12 cellular contexts compared by ENCODE assay signal in genomic region chr3:142210144-142210543, GRCh38. TPM values are rescaled to one million over a fixed set of nuclear protein-coding genes. Genes with fewer than 3 reads are reported as not detected.
DNase-seq lines count a peak whose midpoint lies in the region; ATAC-seq, FAIRE-seq and TF ChIP-seq lines count a peak whose summit lies in the region.
"Had no signal": no experiment of that assay in that cellular context is flagged by ENCODE, and none has a peak within 500 bp of the region (broad histone marks: within the 10 kb centered on the region; RNA-seq: fewer than 3 reads in every experiment).

No MANE protein-coding gene starts in this region.

- DNase-seq in GM03348 (ENCODE audit: low spot score): peak; percentile 15
- no peak for DNase-seq in left cardiac atrium
- peak; percentile 34 for DNase-seq in retina
- DNase-seq in NCI-H510A treated with DMSO at 0.1 percent for 48 hours (lab: John Stamatoyannopoulos, UW): no peak
- no peak for DNase-seq in KG1 (lab: John Stamatoyannopoulos, UW)
- no peak for DNase-seq in T1000 (lab: John Stamatoyannopoulos, UW)
- no peak for DNase-seq in H54 (ENCODE audit: insufficient read length, low spot score)
- DNase-seq: activated B cell treated with CpG ODN at 0.5 μM for 24 hours had no signal

- peaks cover 22% of the 10 kb centered on the region for H3K4me1 Mint-ChIP-seq in brain
- H3K4me1 Mint-ChIP-seq: activated B cell treated with CpG ODN at 0.5 μM for 24 hours; CD14-positive monocyte; stimulated activated memory B cell treated with anti-CD40 and anti-IgM and Interleukin-4, amounts not matched to agents 10 μg/mL and 1 μg/mL and 100 μg/mL, for 72 hours had no signal

- no peak for TF ChIP-seq CTCF in brain (conservative IDR thresholded peaks at IDR 0.05)

- no peak for TF ChIP-seq POLR2A in H54 (IDR thresholded peaks at IDR 0.05; ENCODE audit: low read depth, low read length)

- peak overlapping the region; percentile 16 to 77 (median 66) for H3K4me3 Mint-ChIP-seq in brain
- H3K4me3 Mint-ChIP-seq: activated B cell treated with CpG ODN at 0.5 μM for 24 hours; CD14-positive monocyte; stimulated activated memory B cell treated with anti-CD40 and anti-IgM and Interleukin-4, amounts not matched to agents 10 μg/mL and 1 μg/mL and 100 μg/mL, for 72 hours had no signal

- peaks cover 0 to 16% (median 8%) of the 10 kb centered on the region in 5 experiments for H3K9me3 Mint-ChIP-seq in brain

- H3K36me3 Mint-ChIP-seq in brain: peaks cover 75% of the 10 kb centered on the region

- H3K27me3 Mint-ChIP-seq in brain: no peaks in the 10 kb centered on the region
- H3K27me3 Mint-ChIP-seq: activated B cell treated with CpG ODN at 0.5 μM for 24 hours; stimulated activated memory B cell treated with anti-CD40 and anti-IgM and Interleukin-4, amounts not matched to agents 10 μg/mL and 1 μg/mL and 100 μg/mL, for 72 hours had no signal

- no peak for FAIRE-seq in H54 (lab: Jason Lieb, UNC)
- FAIRE-seq: GM19239 had no signal

- H3K27ac Mint-ChIP-seq in brain: peak overlapping the region; percentile 51 to 94 (median 92)
- H3K27ac Mint-ChIP-seq: activated B cell treated with CpG ODN at 0.5 μM for 24 hours; stimulated activated memory B cell treated with anti-CD40 and anti-IgM and Interleukin-4, amounts not matched to agents 10 μg/mL and 1 μg/mL and 100 μg/mL, for 72 hours had no signal

- ATAC-seq in left cardiac atrium: peak; percentile 29 to 49
- ATAC-seq: stimulated activated memory B cell treated with anti-CD40 and anti-IgM and Interleukin-4, amounts not matched to agents 10 μg/mL and 1 μg/mL and 100 μg/mL, for 72 hours had no signal

- intact Hi-C loops in left cardiac atrium (cut with DNase I): no loop called here

RNA-seq across cellular contexts. Expression of gene GK5, which starts 15.2 kb away (rescaled TPM):
- 3.1 TPM for polyA plus RNA-seq in brain (ENCODE audit: insufficient read depth, low read depth, low replicate concordance)
- total RNA-seq in left cardiac atrium: 10 to 100 TPM; 10.5 to 13.6 TPM

Comparison
In these comparisons a context has a peak if more than half of its experiments do, and no peak if none do; other contexts are left out.
1. DNase-seq: peak in GM03348 (single experiment) and retina (single experiment); none in left cardiac atrium (single experiment), NCI-H510A treated with DMSO at 0.1 percent for 48 hours (single experiment), KG1 (single experiment), T1000 (single experiment) and H54 (single experiment).